8 cellular contexts compared by ENCODE assay signal in genomic region chr9:85741875-85742629, GRCh38. TPM values are rescaled to one million over a fixed set of nuclear protein-coding genes. Genes with fewer than 3 reads are reported as not detected.
DNase-seq lines count a peak whose midpoint lies in the region; ATAC-seq, FAIRE-seq and TF ChIP-seq lines count a peak whose summit lies in the region.

AGTPBP1 (minus strand) TSS chr9:85741954; CDS start chr9:85712533, 29,421 bp downstream.

- peaks cover 4% of the 10 kb centered on the region for H3K79me2 ChIP-seq in keratinocyte (ENCODE audit: control insufficient read depth, insufficient read depth, low read length)

- H4K20me1 ChIP-seq in keratinocyte (ENCODE audit: control insufficient read depth, extremely low read depth, insufficient read depth, low read length): no peaks in the 10 kb centered on the region

- H3K36me3 ChIP-seq in keratinocyte (ENCODE audit: control insufficient read depth in 2 of 2, extremely low read depth in 1 of 2, insufficient read depth in 2 of 2, low read length in 2 of 2): no peaks in the 10 kb centered on the region

- peak within 1 kb of the TSS; percentile 87 for H3K27ac ChIP-seq in keratinocyte (ENCODE audit: control insufficient read depth, insufficient read depth, low read length)

- H3K4me3 ChIP-seq in keratinocyte (ENCODE audit: control insufficient read depth in 2 of 3, extremely low read depth in 1 of 3, insufficient read depth in 2 of 3, low read depth in 1 of 3, low read length in 3 of 3): peak within 1 kb of the TSS; percentile 89 to 96 (median 91)

- H3K4me1 ChIP-seq in keratinocyte (ENCODE audit: control insufficient read depth, extremely low read depth, insufficient read depth, low read length): peaks cover 21% of the 10 kb centered on the region

- peak within 1 kb of the TSS; percentile 89 for H3K9ac ChIP-seq in keratinocyte (ENCODE audit: control insufficient read depth, extremely low read depth, insufficient read depth, low read length)

- H3K27me3 ChIP-seq in keratinocyte (ENCODE audit: control insufficient read depth, extremely low read depth, insufficient read depth, low read length): peaks cover 17% of the 10 kb centered on the region

- peak within 1 kb of the TSS; percentile 87 for H2AFZ ChIP-seq in keratinocyte (ENCODE audit: control insufficient read depth, low read length)

- dilution Hi-C loops in keratinocyte (cut with MboI; ENCODE audit: extremely low pct_ligation_motif_present, low sequenced_read_pairs): no loop called here

- ATAC-seq in GM19023 (IDR thresholded peaks at IDR 0.05; ENCODE audit: unreplicated experiment) (peak; percentile 83), HG03196 (IDR thresholded peaks at IDR 0.05; ENCODE audit: unreplicated experiment) (peak; percentile 85)

- H3K4me2 ChIP-seq in keratinocyte (ENCODE audit: control insufficient read depth, extremely low read depth, insufficient read depth, low read depth, low read length): peak within 1 kb of the TSS; percentile 97

- DNase-seq in AG08396 (ENCODE audit: low spot score) (peak; percentile 97), NCI-H446 (lab: John Stamatoyannopoulos, UW) (peak; percentile 61 to 91), keratinocyte (ENCODE audit: low read depth, low spot score) (peak; percentile 36)
- peak; percentile 88 for DNase-seq in activated CD4-positive, CD25-positive, alpha-beta regulatory T cell treated with anti-CD3 and anti-CD28 coated beads, Interleukin-2, amount 50 U/mL, for 16 hours (ENCODE audit: low read depth, low spot score)
- peak; percentile 96 for DNase-seq in central memory CD4-positive, alpha-beta T cell
- DNase-seq in stimulated activated CD4-positive, alpha-beta T cell treated with anti-CD3 and anti-CD28 coated beads, Interleukin-12 subunit alpha, Interleukin-12 subunit beta, amount 100 ng/mL, for 48 hours (ENCODE audit: low read depth in 2 of 3, low spot score in 1 of 3): peak; percentile 90 to 97 (median 91)

- H3K9me1 ChIP-seq in keratinocyte (ENCODE audit: control insufficient read depth, extremely low read depth, insufficient read depth, low read length): no peaks in the 10 kb centered on the region

- FAIRE-seq in keratinocyte (lab: Jason Lieb, UNC): no peak

- no peak for TF ChIP-seq CTCF in keratinocyte (optimal IDR thresholded peaks at IDR 0.05 in 1 of 3, IDR thresholded peaks at IDR 0.05 in 1 of 3, conservative IDR thresholded peaks at IDR 0.05 in 1 of 3; ENCODE audit: extremely low read depth in 1 of 3, insufficient read depth in 2 of 3, low read length in 3 of 3)

- H3K9me3 ChIP-seq in keratinocyte (ENCODE audit: control insufficient read depth, low read depth, low read length): no peaks in the 10 kb centered on the region

RNA-seq across cellular contexts. Expression of gene AGTPBP1, which starts in this region (rescaled TPM):
- polyA plus RNA-seq in keratinocyte: 5.0 to 11.1 TPM (median 5.7 TPM) in 3 replicates
- 9.0 TPM for polyA plus RNA-seq in keratinocyte (2011; ENCODE audit: low read depth)
- 5.7 and 9.3 TPM in 2 replicates for polyA plus RNA-seq in keratinocyte (2011; cell fraction: cytosol; rRNA removed)
- 5.9 and 8.0 TPM in 2 replicates for polyA plus RNA-seq in keratinocyte (2011; cell fraction: nucleus; rRNA removed)
- polyA plus RNA-seq in keratinocyte (2012; ENCODE audit: low replicate concordance): 5.7 and 5.9 TPM in 2 replicates
- polyA minus RNA-seq in keratinocyte: 1.8 to 14.0 TPM (median 5.3 TPM) in 3 replicates
- 6.5 TPM for polyA minus RNA-seq in keratinocyte (2011; cell fraction: cytosol; rRNA and poly(A)+ RNA removed)
- 3.2 and 11.7 TPM in 2 replicates for polyA minus RNA-seq in keratinocyte (2011; cell fraction: nucleus; rRNA and poly(A)+ RNA removed)

Comparison
In these comparisons a context has a peak if more than half of its experiments do, and no peak if none do; other contexts are left out.
1. Peak in every context shown above with its lines: DNase-seq, ATAC-seq, H3K4me3 ChIP-seq and H3K27ac ChIP-seq.
2. DNase-seq: peak in every context shown above with its lines; median percentile 97 in AG08396; 96 in central memory CD4-positive, alpha-beta T cell; 91 in stimulated activated CD4-positive, alpha-beta T cell treated with anti-CD3 and anti-CD28 coated beads, Interleukin-12 subunit alpha, Interleukin-12 subunit beta, amount 100 ng/mL, for 48 hours; 88 in activated CD4-positive, CD25-positive, alpha-beta regulatory T cell treated with anti-CD3 and anti-CD28 coated beads, Interleukin-2, amount 50 U/mL, for 16 hours; 76 in NCI-H446; 36 in keratinocyte.